Comparison of ENCODE assay signal across 15 cellular contexts in genomic region chr1:205279986-205280385, GRCh38. TPM values are rescaled to one million over a fixed set of nuclear protein-coding genes. Genes with fewer than 3 reads are reported as not detected.
DNase-seq lines count a peak whose midpoint lies in the region; ATAC-seq and TF ChIP-seq lines count a peak whose summit lies in the region.
"Had no signal": no experiment of that assay in that cellular context is flagged by ENCODE, and none has a peak within 500 bp of the region (broad histone marks: within the 10 kb centered on the region; RNA-seq: fewer than 3 reads in every experiment).

No MANE protein-coding gene starts in this region.

- POLR2A ChIA-PET in Caco-2 (lab: Charles Lee), result no interaction called here
- POLR2A ChIA-PET in activated CD8-positive, alpha-beta T cell treated with anti-CD3 and anti-CD28 coated beads for 36 hours (lab: Charles Lee), result interaction anchor here (10.4 kb wide), 1 partner anchor 39 kb away, joined by 158 read pairs; the partner anchor contains the start of gene NUAK2

- peak; percentile 43 for ATAC-seq in HG03342 (IDR thresholded peaks at IDR 0.05; ENCODE audit: unreplicated experiment)
- ATAC-seq in activated CD8-positive, alpha-beta T cell treated with anti-CD3 and anti-CD28 coated beads for 36 hours, result peak; percentile 35
- ATAC-seq in sciatic nerve, result no peak
- ATAC-seq: activated T-helper 17 cell treated with anti-CD3 and anti-CD28 coated beads, Interleukin-2, amount 50 U/mL, for 72 hours; right lobe of liver had no signal

- H3K27me3 ChIP-seq in Caco-2 (replicated peaks; ENCODE audit: control insufficient read depth, insufficient read depth, low read length), result no peaks in the 10 kb centered on the region
- H3K27me3 ChIP-seq in mucosa of rectum (ENCODE audit: control insufficient read depth in 2 of 2, insufficient read depth in 2 of 2, low read length in 2 of 2), result no peaks in the 10 kb centered on the region
- H3K27me3 ChIP-seq: cardiac muscle cell, right lobe of liver had no signal

- H3K4me1 ChIP-seq in Caco-2 (peaks cover 28% of the 10 kb centered on the region), mucosa of rectum (ENCODE audit: control insufficient read depth in 2 of 2, insufficient read depth in 2 of 2, low read length in 2 of 2) (peaks cover 26 to 30% of the 10 kb centered on the region in 2 donors)

- peaks cover 23% of the 10 kb centered on the region for H3K4me1 Mint-ChIP-seq in Caco-2 (ENCODE audit: low read depth, unreplicated experiment)
- H3K4me1 Mint-ChIP-seq in activated CD8-positive, alpha-beta T cell treated with anti-CD3 and anti-CD28 coated beads for 36 hours (ENCODE audit: low read depth), result peaks cover 63% of the 10 kb centered on the region

- H3K36me3 ChIP-seq in Caco-2 (ENCODE audit: control insufficient read depth, insufficient read depth, low read length) (no peaks in the 10 kb centered on the region), mucosa of rectum (ENCODE audit: control insufficient read depth in 2 of 2, insufficient read depth in 2 of 2, low read length in 2 of 2) (no peaks in the 10 kb centered on the region)
- H3K36me3 ChIP-seq: cardiac muscle cell, right lobe of liver had no signal

- no peak overlapping the region for H3K9ac ChIP-seq in mucosa of rectum (ENCODE audit: low read depth in 1 of 2, low read length in 2 of 2)

- H3K4me3 Mint-ChIP-seq in Caco-2 (ENCODE audit: unreplicated experiment), result no peak overlapping the region
- no peak overlapping the region for H3K4me3 Mint-ChIP-seq in activated CD8-positive, alpha-beta T cell treated with anti-CD3 and anti-CD28 coated beads for 36 hours
- H3K4me3 Mint-ChIP-seq: activated T-helper 17 cell treated with anti-CD3 and anti-CD28 coated beads, Interleukin-2, amount 50 U/mL, for 72 hours; nephron progenitor cell had no signal

- H3K27ac ChIP-seq in mucosa of rectum (ENCODE audit: low read depth in 2 of 2, low read length in 2 of 2), result peak overlapping the region; percentile 63 to 75
- H3K27ac ChIP-seq in substantia nigra (ENCODE audit: low read depth, low read length, poor library complexity, severe bottlenecking), result no peak overlapping the region
- H3K27ac ChIP-seq: cardiac muscle cell, right lobe of liver had no signal

- CTCF ChIA-PET in Caco-2 (lab: Charles Lee), result interaction anchor here (0.9 kb wide), 1 partner anchor 45 kb away, joined by 3 read pairs; no protein-coding TSS in a partner anchor
- CTCF ChIA-PET in activated CD8-positive, alpha-beta T cell treated with anti-CD3 and anti-CD28 coated beads for 36 hours (lab: Charles Lee), result interaction anchor here (1.1 to 23.4 kb wide), 8 partner anchors 18 to 244 kb away, joined by 3 to 1285 read pairs (median 5); partner anchors contain the start of gene NUAK2

- DNase-seq in Caco-2 (no peak), substantia nigra (lab: John Stamatoyannopoulos, UW) (no peak), sciatic nerve (ENCODE audit: low spot score) (no peak), SW480 (ENCODE audit: low spot score) (no peak)
- peak; percentile 68 for DNase-seq in activated CD8-positive, alpha-beta T cell treated with anti-CD3 and anti-CD28 coated beads for 36 hours
- DNase-seq: glutamatergic neuron, NCI-H1417, nephron progenitor cell, right lobe of liver, Right ventricle myocardium superior had no signal

- H3K9me3 Mint-ChIP-seq in Caco-2 (ENCODE audit: unreplicated experiment), result no peaks in the 10 kb centered on the region
- H3K9me3 Mint-ChIP-seq in activated CD8-positive, alpha-beta T cell treated with anti-CD3 and anti-CD28 coated beads for 36 hours, result peaks cover 3% of the 10 kb centered on the region
- H3K9me3 Mint-ChIP-seq: activated T-helper 17 cell treated with anti-CD3 and anti-CD28 coated beads, Interleukin-2, amount 50 U/mL, for 72 hours; CD8-positive, alpha-beta memory T cell; nephron progenitor cell had no signal

- no peak overlapping the region for H3K4me3 ChIP-seq in Caco-2 (ENCODE audit: low read depth, low read length)
- H3K4me3 ChIP-seq in mucosa of rectum (ENCODE audit: low read length in 2 of 2), result no peak overlapping the region
- H3K4me3 ChIP-seq: cardiac muscle cell, right lobe of liver had no signal

- BruUV-seq in Caco-2 (replicated peaks; lab: Mats Ljungman, UMichigan), result no TSS peak

- no peak for TF ChIP-seq CTCF in Caco-2 (IDR thresholded peaks at IDR 0.05; ENCODE audit: insufficient read depth in 1 of 2, low read depth in 1 of 2, low read length in 1 of 2, severe bottlenecking in 1 of 2, unreplicated experiment in 1 of 2)
- TF ChIP-seq CTCF in activated CD8-positive, alpha-beta T cell treated with anti-CD3 and anti-CD28 coated beads for 36 hours (IDR thresholded peaks at IDR 0.05), result no peak

- intact Hi-C loops in Caco-2 (cut with micrococcal nuclease; ENCODE audit: unreplicated experiment) (loop anchor here (10.0 kb wide), 1 partner anchor 205 kb away; no protein-coding TSS in a partner anchor), sciatic nerve (cut with DNase I) (loop anchor here (10.0 kb wide), 1 partner anchor 205 kb away; no protein-coding TSS in a partner anchor)
- intact Hi-C loops in activated CD8-positive, alpha-beta T cell treated with anti-CD3 and anti-CD28 coated beads for 36 hours (cut with micrococcal nuclease), result no loop called here

- H3K36me3 Mint-ChIP-seq in Caco-2 (ENCODE audit: insufficient read depth, unreplicated experiment), result no peaks in the 10 kb centered on the region
- H3K36me3 Mint-ChIP-seq in activated CD8-positive, alpha-beta T cell treated with anti-CD3 and anti-CD28 coated beads for 36 hours (ENCODE audit: low read depth), result no peaks in the 10 kb centered on the region

- no peaks in the 10 kb centered on the region for H3K9me3 ChIP-seq in Caco-2
- no peaks in the 10 kb centered on the region for H3K9me3 ChIP-seq in mucosa of rectum (ENCODE audit: control insufficient read depth in 2 of 2, low read length in 2 of 2)
- H3K9me3 ChIP-seq: right lobe of liver had no signal

- H3K27me3 Mint-ChIP-seq in Caco-2 (ENCODE audit: insufficient read depth, unreplicated experiment), result no peaks in the 10 kb centered on the region
- no peaks in the 10 kb centered on the region for H3K27me3 Mint-ChIP-seq in activated CD8-positive, alpha-beta T cell treated with anti-CD3 and anti-CD28 coated beads for 36 hours
- H3K27me3 Mint-ChIP-seq: activated T-helper 17 cell treated with anti-CD3 and anti-CD28 coated beads, Interleukin-2, amount 50 U/mL, for 72 hours; CD8-positive, alpha-beta memory T cell had no signal

- peak overlapping the region; percentile 63 for H3K27ac Mint-ChIP-seq in Caco-2 (ENCODE audit: unreplicated experiment)
- H3K27ac Mint-ChIP-seq in activated CD8-positive, alpha-beta T cell treated with anti-CD3 and anti-CD28 coated beads for 36 hours, result peak overlapping the region; percentile 49
- H3K27ac Mint-ChIP-seq: activated T-helper 17 cell treated with anti-CD3 and anti-CD28 coated beads, Interleukin-2, amount 50 U/mL, for 72 hours; nephron progenitor cell had no signal

RNA-seq across cellular contexts. Expression of gene NUAK2, which starts 41.6 kb away (rescaled TPM):
- 25.7 and 27.0 TPM in 2 replicates for total RNA-seq in Caco-2 (2022)
- 1 to 10 TPM; 1.9 TPM for total RNA-seq in activated CD8-positive, alpha-beta T cell treated with anti-CD3 and anti-CD28 coated beads for 36 hours
- total RNA-seq in sciatic nerve, result 4.7 TPM

RNA-seq across cellular contexts. Expression of gene TMCC2, which starts 52.2 kb away (rescaled TPM):
- total RNA-seq in Caco-2 (2022) (0.60 and 0.91 TPM in 2 replicates), sciatic nerve (14.8 TPM)
- 1 to 10 TPM; 6.6 to 7.1 TPM for total RNA-seq in activated CD8-positive, alpha-beta T cell treated with anti-CD3 and anti-CD28 coated beads for 36 hours
